In genomic region chr1:3610823-3611169, GRCh38 we compare ENCODE assay signal across 9 cellular contexts. TPM values are rescaled to one million over a fixed set of nuclear protein-coding genes. Genes with fewer than 3 reads are reported as not detected.
DNase-seq lines count a peak whose midpoint lies in the region; ATAC-seq, FAIRE-seq and TF ChIP-seq lines count a peak whose summit lies in the region.
"Had no signal": no experiment of that assay in that cellular context is flagged by ENCODE, and none has a peak within 500 bp of the region (broad histone marks: within the 10 kb centered on the region; RNA-seq: fewer than 3 reads in every experiment).

No MANE protein-coding gene starts in this region.

- peak overlapping the region; percentile 28 to 89 (median 81); a peak in 21 of 22 replicates for H3K9ac ChIP-seq in BLaER1 treated with 17β-estradiol and CSF1 and Interleukin-3, amounts not matched to agents 10 nM and 100 nM
- no peak overlapping the region for H3K9ac ChIP-seq in endothelial cell of umbilical vein (replicated peaks; ENCODE audit: extremely low read depth, insufficient read depth, low read length)

- no peaks in the 10 kb centered on the region for H3K9me1 ChIP-seq in endothelial cell of umbilical vein (replicated peaks; ENCODE audit: control insufficient read depth, extremely low read depth, insufficient read depth, low read length)

- H3K9me3 ChIP-seq in BLaER1 treated with 17β-estradiol and CSF1 and Interleukin-3, amounts not matched to agents 10 nM and 100 nM (replicated peaks in 1 of 11): no peaks in the 10 kb centered on the region
- H3K9me3 ChIP-seq in endothelial cell of umbilical vein (replicated peaks; ENCODE audit: control insufficient read depth, insufficient read depth, low read length) (no peaks in the 10 kb centered on the region), osteoblast (ENCODE audit: low read depth, low read length) (no peaks in the 10 kb centered on the region), OCI-LY7 (ENCODE audit: low read length) (no peaks in the 10 kb centered on the region)

- peaks cover 51 to 92% (median 82%) of the 10 kb centered on the region in 10 experiments for H3K4me1 ChIP-seq in BLaER1 treated with 17β-estradiol and CSF1 and Interleukin-3, amounts not matched to agents 10 nM and 100 nM
- H3K4me1 ChIP-seq in endothelial cell of umbilical vein (ENCODE audit: control insufficient read depth, extremely low read depth, insufficient read depth, low read length) (peaks cover 39% of the 10 kb centered on the region), osteoblast (ENCODE audit: insufficient read depth, low read length) (peaks cover 6% of the 10 kb centered on the region), OCI-LY7 (ENCODE audit: insufficient read depth, low read length, poor library complexity, severe bottlenecking) (no peaks in the 10 kb centered on the region)

- FAIRE-seq in endothelial cell of umbilical vein (lab: Jason Lieb, UNC): no peak
- FAIRE-seq: colon had no signal

- CTCF ChIA-PET in endothelial cell of umbilical vein (lab: Charles Lee): interaction anchor here (1.7 to 3.8 kb wide), 3 partner anchors 8 to 46 kb away, joined by 6 to 24 read pairs (median 7); no protein-coding TSS in a partner anchor
- CTCF ChIA-PET in OCI-LY7 (lab: Charles Lee; ENCODE audit: unreplicated experiment): no interaction called here

- TF ChIP-seq CTCF in LNCaP clone FGC (IDR thresholded peaks at IDR 0.05; ENCODE audit: control insufficient read depth, extremely low read depth, insufficient read depth): no peak
- no peak for TF ChIP-seq CTCF in endothelial cell of umbilical vein (IDR thresholded peaks at IDR 0.05; ENCODE audit: extremely low read depth in 1 of 2, insufficient read depth in 1 of 2, low read depth in 1 of 2, low read length in 2 of 2)
- TF ChIP-seq CTCF in osteoblast (IDR thresholded peaks at IDR 0.05; ENCODE audit: extremely low read depth, low read depth, low read length): no peak
- TF ChIP-seq CTCF in OCI-LY7 (conservative IDR thresholded peaks at IDR 0.05; ENCODE audit: low read length): no peak

- no peak for TF ChIP-seq POLR2A in endothelial cell of umbilical vein (IDR thresholded peaks at IDR 0.05; ENCODE audit: low read depth, low read length)

- no peaks in the 10 kb centered on the region for H3K79me2 ChIP-seq in endothelial cell of umbilical vein (ENCODE audit: control insufficient read depth, insufficient read depth, low read length)
- H3K79me2 ChIP-seq in osteoblast (ENCODE audit: insufficient read depth, low read length): no peaks in the 10 kb centered on the region
- no peaks in the 10 kb centered on the region for H3K79me2 ChIP-seq in OCI-LY7 (ENCODE audit: insufficient read depth, low read depth, low read length)

- POLR2A ChIA-PET in endothelial cell of umbilical vein (lab: Charles Lee): interaction anchor here (1.4 kb wide), 1 partner anchor 20 kb away, joined by 3 read pairs; no protein-coding TSS in a partner anchor
- POLR2A ChIA-PET in OCI-LY7 (lab: Charles Lee): no interaction called here

- intact Hi-C loops in endothelial cell of umbilical vein (cut with micrococcal nuclease): loop anchor here (1.0 to 2.0 kb wide), 2 partner anchors 20 to 70 kb away; no protein-coding TSS in a partner anchor
- intact Hi-C loops in OCI-LY7 (cut with micrococcal nuclease; ENCODE audit: unreplicated experiment): no loop called here

- dilution Hi-C loops in endothelial cell of umbilical vein (cut with MboI; ENCODE audit: extremely low pct_ligation_motif_present, low sequenced_read_pairs): no loop called here

- H2AFZ ChIP-seq in endothelial cell of umbilical vein (ENCODE audit: low read depth, low read length) (peak overlapping the region; percentile 2), osteoblast (ENCODE audit: low read length) (peak overlapping the region; percentile 22), OCI-LY7 (ENCODE audit: low read length) (no peak overlapping the region)

- no peak for DNase-seq in LNCaP clone FGC (ENCODE audit: low read depth)
- DNase-seq in endothelial cell of umbilical vein (ENCODE audit: low read depth, low spot score): no peak
- DNase-seq in osteoblast (ENCODE audit: insufficient read length, low spot score, missing footprints): peak; percentile 83
- no peak for DNase-seq in occipital lobe (lab: John Stamatoyannopoulos, UW)
- DNase-seq in stimulated activated naive CD4-positive, alpha-beta T cell (lab: John Stamatoyannopoulos, UW): no peak
- no peak for DNase-seq in OCI-LY7 (ENCODE audit: low spot score)

- peak overlapping the region; percentile 95 to 100 (median 99) for H3K4me2 ChIP-seq in BLaER1 treated with 17β-estradiol and CSF1 and Interleukin-3, amounts not matched to agents 10 nM and 100 nM
- H3K4me2 ChIP-seq in endothelial cell of umbilical vein (ENCODE audit: insufficient read depth, low read length) (peak overlapping the region; percentile 6), osteoblast (ENCODE audit: insufficient read depth, low read length) (peak overlapping the region; percentile 39), OCI-LY7 (ENCODE audit: low read length) (no peak overlapping the region)

- H3K27ac ChIP-seq in BLaER1 treated with 17β-estradiol and CSF1 and Interleukin-3, amounts not matched to agents 10 nM and 100 nM: peak overlapping the region in 9 of 11 experiments; percentile 20 to 88 (median 81); a peak in 17 of 22 replicates
- H3K27ac ChIP-seq in endothelial cell of umbilical vein (ENCODE audit: insufficient read depth, low read depth, low read length) (no peak overlapping the region), osteoblast (ENCODE audit: low read depth, low read length) (no peak overlapping the region), OCI-LY7 (ENCODE audit: low read depth, low read length, poor library complexity, severe bottlenecking) (no peak overlapping the region)

- H3K4me3 ChIP-seq in BLaER1 treated with 17β-estradiol and CSF1 and Interleukin-3, amounts not matched to agents 10 nM and 100 nM: peak overlapping the region; percentile 54 to 81 (median 75)
- H3K4me3 ChIP-seq in LNCaP clone FGC (ENCODE audit: low read depth, low read length): peak overlapping the region; percentile 46
- H3K4me3 ChIP-seq in endothelial cell of umbilical vein (replicated peaks in 1 of 3; ENCODE audit: insufficient read depth in 1 of 3, low read depth in 1 of 3, low read length in 3 of 3): peak overlapping the region; percentile 6 to 67 (median 54)
- peak overlapping the region; percentile 35 for H3K4me3 ChIP-seq in osteoblast (ENCODE audit: insufficient read depth, low read length)
- H3K4me3 ChIP-seq in OCI-LY7 (ENCODE audit: low read depth, low read length, poor library complexity, severe bottlenecking): no peak overlapping the region

- no peaks in the 10 kb centered on the region for H3K9me2 ChIP-seq in OCI-LY7 (ENCODE audit: insufficient read depth, low read length)

- no peak for ATAC-seq in HG03025 (IDR thresholded peaks at IDR 0.05; ENCODE audit: low FRiP score, unreplicated experiment)

- peaks cover 0 to 39% (median 22%) of the 10 kb centered on the region in 11 experiments; a peak in 19 of 22 replicates for H3K27me3 ChIP-seq in BLaER1 treated with 17β-estradiol and CSF1 and Interleukin-3, amounts not matched to agents 10 nM and 100 nM
- no peaks in the 10 kb centered on the region for H3K27me3 ChIP-seq in endothelial cell of umbilical vein (ENCODE audit: control insufficient read depth in 2 of 2, insufficient read depth in 2 of 2, low read length in 2 of 2)
- peaks cover 31% of the 10 kb centered on the region for H3K27me3 ChIP-seq in osteoblast (ENCODE audit: insufficient read depth, low read length)

- peaks cover 0 to 86% (median 64%) of the 10 kb centered on the region in 11 experiments; a peak in 18 of 22 replicates for H4K20me1 ChIP-seq in BLaER1 treated with 17β-estradiol and CSF1 and Interleukin-3, amounts not matched to agents 10 nM and 100 nM
- H4K20me1 ChIP-seq in endothelial cell of umbilical vein (replicated peaks; ENCODE audit: control insufficient read depth, extremely low read depth, insufficient read depth, low read length) (no peaks in the 10 kb centered on the region), osteoblast (ENCODE audit: insufficient read depth, low read length) (no peaks in the 10 kb centered on the region), OCI-LY7 (ENCODE audit: insufficient read depth, low read length) (no peaks in the 10 kb centered on the region)

- peaks cover 0 to 20% (median 16%) of the 10 kb centered on the region in 11 experiments; a peak in 12 of 22 replicates for H3K36me3 ChIP-seq in BLaER1 treated with 17β-estradiol and CSF1 and Interleukin-3, amounts not matched to agents 10 nM and 100 nM
- H3K36me3 ChIP-seq in endothelial cell of umbilical vein (ENCODE audit: control insufficient read depth in 2 of 2, extremely low read depth in 1 of 2, insufficient read depth in 2 of 2, low read length in 2 of 2) (no peaks in the 10 kb centered on the region), osteoblast (ENCODE audit: insufficient read depth, low read length) (no peaks in the 10 kb centered on the region), OCI-LY7 (ENCODE audit: insufficient read depth, low read length) (no peaks in the 10 kb centered on the region)

- BruUV-seq in endothelial cell of umbilical vein (replicated peaks; lab: Mats Ljungman, UMichigan) (no TSS peak), OCI-LY7 (replicated peaks; lab: Mats Ljungman, UMichigan) (no TSS peak)

RNA-seq across cellular contexts. Expression of gene MEGF6, which starts 0.5 kb away (rescaled TPM):
- 47.4 and 63.7 TPM in 2 replicates for total RNA-seq in endothelial cell of umbilical vein
- polyA plus RNA-seq in endothelial cell of umbilical vein: 22.5 and 31.7 TPM in 2 replicates
- 6.7 and 12.0 TPM in 2 replicates for polyA plus RNA-seq in endothelial cell of umbilical vein (2011; cell fraction: cytosol; rRNA removed)
- polyA plus RNA-seq in endothelial cell of umbilical vein (2011; cell fraction: nucleus; rRNA removed): 66.7 and 89.2 TPM in 2 replicates
- 16.0 and 34.6 TPM in 2 replicates for polyA plus RNA-seq in endothelial cell of umbilical vein (2012)
- polyA minus RNA-seq in endothelial cell of umbilical vein: 19.6 and 21.3 TPM in 2 replicates
- polyA minus RNA-seq in endothelial cell of umbilical vein (2011; cell fraction: cytosol; rRNA and poly(A)+ RNA removed): 5.4 TPM
- 14.7 and 42.2 TPM in 2 replicates for polyA minus RNA-seq in endothelial cell of umbilical vein (2011; cell fraction: nucleus; rRNA and poly(A)+ RNA removed)
- 61.9 and 85.4 TPM in 2 replicates for total RNA-seq in osteoblast
- 6.4 TPM for total RNA-seq in occipital lobe
- total RNA-seq in OCI-LY7 (2014; rRNA removed; shearing (Covaris generic)): 0.10 and 0.32 TPM in 2 replicates
- total RNA-seq in OCI-LY7 (2022): 0.15 and 0.17 TPM in 2 replicates

RNA-seq across cellular contexts. Expression of gene TPRG1L, which starts 14.0 kb away (rescaled TPM):
- total RNA-seq in endothelial cell of umbilical vein: 46.2 and 53.8 TPM in 2 replicates
- 50.5 and 52.3 TPM in 2 replicates for polyA plus RNA-seq in endothelial cell of umbilical vein
- polyA plus RNA-seq in endothelial cell of umbilical vein (2011; cell fraction: cytosol; rRNA removed): 48.1 and 48.2 TPM in 2 replicates
- 19.1 and 20.9 TPM in 2 replicates for polyA plus RNA-seq in endothelial cell of umbilical vein (2011; cell fraction: nucleus; rRNA removed)
- polyA plus RNA-seq in endothelial cell of umbilical vein (2012): 45.0 and 53.8 TPM in 2 replicates
- polyA minus RNA-seq in endothelial cell of umbilical vein: 43.9 and 44.1 TPM in 2 replicates
- 18.9 TPM for polyA minus RNA-seq in endothelial cell of umbilical vein (2011; cell fraction: cytosol; rRNA and poly(A)+ RNA removed)
- polyA minus RNA-seq in endothelial cell of umbilical vein (2011; cell fraction: nucleus; rRNA and poly(A)+ RNA removed): 7.4 and 9.6 TPM in 2 replicates
- total RNA-seq in osteoblast: 30.9 and 35.8 TPM in 2 replicates
- total RNA-seq in occipital lobe: 19.0 TPM
- 3.1 and 3.6 TPM in 2 replicates for total RNA-seq in OCI-LY7 (2014; rRNA removed; shearing (Covaris generic))
- 6.8 and 7.4 TPM in 2 replicates for total RNA-seq in OCI-LY7 (2022)

RNA-seq across cellular contexts. Expression of gene WRAP73, which starts 39.1 kb away (rescaled TPM):
- total RNA-seq in endothelial cell of umbilical vein (23.0 and 27.7 TPM in 2 replicates), osteoblast (9.8 and 12.4 TPM in 2 replicates), occipital lobe (10.8 TPM), OCI-LY7 (2022) (32.9 and 34.7 TPM in 2 replicates)
- polyA plus RNA-seq in endothelial cell of umbilical vein: 50.7 and 59.2 TPM in 2 replicates
- polyA plus RNA-seq in endothelial cell of umbilical vein (2011; cell fraction: cytosol; rRNA removed): 28.5 and 35.3 TPM in 2 replicates
- polyA plus RNA-seq in endothelial cell of umbilical vein (2011; cell fraction: nucleus; rRNA removed): 107 and 136 TPM in 2 replicates
- 19.9 and 22.0 TPM in 2 replicates for polyA plus RNA-seq in endothelial cell of umbilical vein (2012)
- 32.1 and 37.9 TPM in 2 replicates for polyA minus RNA-seq in endothelial cell of umbilical vein
- 19.9 TPM for polyA minus RNA-seq in endothelial cell of umbilical vein (2011; cell fraction: cytosol; rRNA and poly(A)+ RNA removed)
- polyA minus RNA-seq in endothelial cell of umbilical vein (2011; cell fraction: nucleus; rRNA and poly(A)+ RNA removed): 25.3 and 26.9 TPM in 2 replicates
- total RNA-seq in OCI-LY7 (2014; rRNA removed; shearing (Covaris generic)): 28.1 and 40.0 TPM in 2 replicates

RNA-seq across cellular contexts. Expression of gene TP73, which starts 41.5 kb away (rescaled TPM):
- total RNA-seq in endothelial cell of umbilical vein: 0.15 TPM in 1 of 2 replicates, not detected in the other
- polyA plus RNA-seq in endothelial cell of umbilical vein: 0.03 and 0.10 TPM in 2 replicates
- polyA plus RNA-seq in endothelial cell of umbilical vein (2011; cell fraction: cytosol; rRNA removed): 0.04 and 0.07 TPM in 2 replicates
- polyA plus RNA-seq in endothelial cell of umbilical vein (2011; cell fraction: nucleus; rRNA removed): 0.07 and 0.18 TPM in 2 replicates
- not detected in 2 replicates for polyA plus RNA-seq in endothelial cell of umbilical vein (2012)
- polyA minus RNA-seq in endothelial cell of umbilical vein: 0.06 and 0.39 TPM in 2 replicates
- polyA minus RNA-seq in endothelial cell of umbilical vein (2011; cell fraction: cytosol; rRNA and poly(A)+ RNA removed): not detected
- polyA minus RNA-seq in endothelial cell of umbilical vein (2011; cell fraction: nucleus; rRNA and poly(A)+ RNA removed): not detected in 2 replicates
- total RNA-seq in osteoblast: not detected in 2 replicates
- total RNA-seq in occipital lobe: 0.16 TPM
- 0.05 TPM in 1 of 2 replicates, not detected in the other for total RNA-seq in OCI-LY7 (2014; rRNA removed; shearing (Covaris generic))
- 0.37 and 0.48 TPM in 2 replicates for total RNA-seq in OCI-LY7 (2022)

Comparison
In these comparisons a context has a peak if more than half of its experiments do, and no peak if none do; other contexts are left out.
1. H3K27ac ChIP-seq: peak in BLaER1 treated with 17β-estradiol and CSF1 and Interleukin-3, amounts not matched to agents 10 nM and 100 nM (9 of 11); none in endothelial cell of umbilical vein (single experiment), osteoblast (single experiment) and OCI-LY7 (single experiment).